1 cellular context compared by ENCODE assay signal in the genomic region with DNA sequence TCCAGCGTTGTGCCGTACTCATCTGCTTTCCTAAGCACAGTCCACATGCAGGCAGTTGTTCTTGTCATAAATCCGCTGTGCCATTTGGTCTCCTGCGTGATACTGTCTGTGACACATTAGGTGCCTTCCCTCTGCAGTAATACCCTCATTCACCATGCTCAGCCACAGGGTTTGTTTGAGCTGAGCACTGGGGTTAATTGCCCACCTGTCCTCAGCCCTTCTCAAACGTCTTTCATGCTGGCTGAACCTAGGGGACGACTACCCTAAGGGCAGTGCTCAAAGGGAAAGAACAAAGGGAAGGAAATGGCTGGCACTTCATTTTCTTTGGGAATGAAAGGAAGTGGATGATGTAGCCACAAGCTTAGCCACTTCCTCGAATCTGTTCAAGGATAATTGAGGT.
TF ChIP-seq lines count a peak whose summit lies in the region.

No MANE protein-coding gene starts in this region.

TF ChIP-seq in WTC11, 78 proteins besides CTCF, POLR2A, EP300 and RAD21 (continued from another document):
- TF ChIP-seq, protein P1, sequence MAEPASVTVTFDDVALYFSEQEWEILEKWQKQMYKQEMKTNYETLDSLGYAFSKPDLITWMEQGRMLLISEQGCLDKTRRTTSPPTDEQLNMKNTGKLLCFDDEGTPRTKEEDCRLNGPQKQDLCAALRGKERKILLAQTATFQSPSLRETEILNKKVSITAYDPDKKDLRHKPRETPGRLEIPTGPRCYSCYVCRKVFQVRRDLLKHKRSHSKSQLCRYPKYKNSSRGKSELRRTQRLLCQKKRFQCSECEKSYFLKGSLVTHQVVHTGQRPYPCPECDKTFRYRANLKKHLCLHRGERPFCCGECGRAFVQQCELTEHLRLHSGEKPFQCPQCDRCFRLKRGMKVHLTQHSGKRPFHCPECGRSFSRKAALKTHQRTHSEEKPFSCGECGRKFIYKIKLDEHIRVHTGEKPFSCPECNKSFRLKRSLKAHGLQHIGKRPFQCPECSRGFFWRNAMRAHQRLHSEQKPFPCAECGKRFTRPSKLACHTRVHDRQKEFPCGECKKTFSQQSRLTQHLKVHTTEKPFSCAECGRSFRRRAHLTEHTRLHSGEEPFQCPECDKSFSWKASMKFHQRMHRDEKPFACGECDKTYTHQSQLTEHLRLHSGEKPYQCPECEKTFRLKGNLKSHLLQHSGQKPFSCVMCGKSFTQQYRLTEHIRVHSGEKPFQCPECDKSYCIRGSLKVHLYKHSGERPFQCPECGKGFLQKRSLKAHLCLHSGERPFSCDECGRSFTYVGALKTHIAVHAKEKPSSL (CRISPR knock-in tag; conservative IDR thresholded peaks at IDR 0.05), result no peak
- TF ChIP-seq ZNF232 (CRISPR knock-in tag; IDR thresholded peaks at IDR 0.05), result no peak
- TF ChIP-seq, protein P2, sequence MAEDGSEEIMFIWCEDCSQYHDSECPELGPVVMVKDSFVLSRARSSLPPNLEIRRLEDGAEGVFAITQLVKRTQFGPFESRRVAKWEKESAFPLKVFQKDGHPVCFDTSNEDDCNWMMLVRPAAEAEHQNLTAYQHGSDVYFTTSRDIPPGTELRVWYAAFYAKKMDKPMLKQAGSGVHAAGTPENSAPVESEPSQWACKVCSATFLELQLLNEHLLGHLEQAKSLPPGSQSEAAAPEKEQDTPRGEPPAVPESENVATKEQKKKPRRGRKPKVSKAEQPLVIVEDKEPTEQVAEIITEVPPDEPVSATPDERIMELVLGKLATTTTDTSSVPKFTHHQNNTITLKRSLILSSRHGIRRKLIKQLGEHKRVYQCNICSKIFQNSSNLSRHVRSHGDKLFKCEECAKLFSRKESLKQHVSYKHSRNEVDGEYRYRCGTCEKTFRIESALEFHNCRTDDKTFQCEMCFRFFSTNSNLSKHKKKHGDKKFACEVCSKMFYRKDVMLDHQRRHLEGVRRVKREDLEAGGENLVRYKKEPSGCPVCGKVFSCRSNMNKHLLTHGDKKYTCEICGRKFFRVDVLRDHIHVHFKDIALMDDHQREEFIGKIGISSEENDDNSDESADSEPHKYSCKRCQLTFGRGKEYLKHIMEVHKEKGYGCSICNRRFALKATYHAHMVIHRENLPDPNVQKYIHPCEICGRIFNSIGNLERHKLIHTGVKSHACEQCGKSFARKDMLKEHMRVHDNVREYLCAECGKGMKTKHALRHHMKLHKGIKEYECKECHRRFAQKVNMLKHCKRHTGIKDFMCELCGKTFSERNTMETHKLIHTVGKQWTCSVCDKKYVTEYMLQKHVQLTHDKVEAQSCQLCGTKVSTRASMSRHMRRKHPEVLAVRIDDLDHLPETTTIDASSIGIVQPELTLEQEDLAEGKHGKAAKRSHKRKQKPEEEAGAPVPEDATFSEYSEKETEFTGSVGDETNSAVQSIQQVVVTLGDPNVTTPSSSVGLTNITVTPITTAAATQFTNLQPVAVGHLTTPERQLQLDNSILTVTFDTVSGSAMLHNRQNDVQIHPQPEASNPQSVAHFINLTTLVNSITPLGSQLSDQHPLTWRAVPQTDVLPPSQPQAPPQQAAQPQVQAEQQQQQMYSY (CRISPR knock-in tag; IDR thresholded peaks at IDR 0.05), result no peak
